In the genomic region with DNA sequence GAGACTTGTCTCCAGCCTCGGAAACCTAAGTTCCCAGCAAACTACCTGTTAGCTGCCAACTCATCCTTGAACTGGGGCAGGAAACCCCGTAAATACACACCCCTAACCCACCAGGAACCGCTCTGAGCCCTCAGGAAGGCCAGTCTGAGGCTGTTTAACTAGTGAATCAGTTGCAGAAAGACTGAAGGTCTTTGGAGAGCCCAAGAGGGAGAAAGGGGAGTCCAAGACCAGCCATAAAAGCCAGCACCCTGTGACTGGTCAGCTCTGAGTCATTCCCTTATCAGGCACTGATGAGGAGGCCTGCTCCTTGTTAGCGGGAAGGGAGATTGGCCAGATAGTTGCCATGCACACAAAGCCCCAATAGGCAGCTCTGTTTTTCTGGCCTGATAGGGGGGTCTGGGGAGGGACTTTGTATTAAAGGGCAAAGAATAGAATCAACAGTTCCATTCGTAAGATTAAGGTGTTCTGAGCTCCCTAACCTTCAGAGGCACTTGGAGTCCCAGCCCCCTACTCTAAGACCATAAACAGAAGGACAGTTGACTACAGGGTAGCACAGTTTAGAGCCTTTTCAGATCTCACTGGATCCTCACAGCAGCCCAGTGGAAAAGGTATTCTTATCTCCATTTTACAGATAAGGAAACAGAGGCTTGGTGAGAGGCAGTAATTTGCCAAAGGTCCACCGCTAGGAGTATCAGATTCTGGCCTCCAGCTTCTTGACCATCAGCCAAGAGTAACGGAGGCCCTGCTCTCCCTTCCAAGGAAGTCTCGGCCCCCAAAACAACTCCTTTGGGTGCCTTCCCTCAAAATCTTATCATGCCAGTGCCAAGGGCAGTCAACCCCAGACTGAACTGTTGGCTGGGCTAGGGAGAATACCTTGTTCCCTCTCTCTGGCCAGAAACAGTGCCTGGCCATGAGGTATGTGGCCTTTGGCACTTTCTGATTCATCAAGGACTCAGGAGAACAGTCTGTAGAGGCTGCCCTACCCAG, we compare ENCODE assay signal across 8 cellular contexts. TPM values are rescaled to one million over a fixed set of nuclear protein-coding genes. Genes with fewer than 3 reads are reported as not detected.
A peak's percentile ranks its signal among the peaks of the same experiment; 100 is the strongest.
DNase-seq lines count a peak whose midpoint lies in the region; ATAC-seq, FAIRE-seq and TF ChIP-seq lines count a peak whose summit lies in the region.

No MANE protein-coding gene starts in this region.

- H3K4me2 ChIP-seq in mesenchymal stem cell (ENCODE audit: low read length, poor library complexity, severe bottlenecking) = no peak overlapping the region

- no peak overlapping the region for H3K23ac ChIP-seq in mesenchymal stem cell (ENCODE audit: low read length in 2 of 2)

- peak overlapping the region; percentile 28 for H3K9ac ChIP-seq in mesenchymal stem cell (ENCODE audit: low read length)

- in situ Hi-C loops in brain microvascular endothelial cell (cut with HindIII; ENCODE audit: low pct_ligation_motif_present, low sequenced_read_pairs) = no loop called here

- peak overlapping the region in 1 of 2 experiments; percentile 44 for H3K14ac ChIP-seq in mesenchymal stem cell (ENCODE audit: low read length in 2 of 2)

- H3K79me2 ChIP-seq in ACC112 (ENCODE audit: control insufficient read depth, insufficient read depth, low read length, unreplicated experiment) = no peaks in the 10 kb centered on the region

- peak overlapping the region; percentile 85 to 90 for H3K18ac ChIP-seq in mesenchymal stem cell (ENCODE audit: low read depth in 1 of 2, low read length in 2 of 2)

- peaks cover 19% of the 10 kb centered on the region for H3K4me1 ChIP-seq in ACC112 (ENCODE audit: control insufficient read depth, insufficient read depth, low read length, unreplicated experiment)
- peaks cover 32% of the 10 kb centered on the region for H3K4me1 ChIP-seq in mesenchymal stem cell (ENCODE audit: control insufficient read depth, insufficient read depth, low read depth, low read length)

- H3K27ac ChIP-seq in ACC112 (ENCODE audit: low read depth, low read length) (peak overlapping the region; percentile 70), brain microvascular endothelial cell (peak overlapping the region; percentile 47), mesenchymal stem cell (ENCODE audit: low read length, poor library complexity, severe bottlenecking) (peak overlapping the region; percentile 30)

- H3K79me1 ChIP-seq in mesenchymal stem cell (replicated peaks; ENCODE audit: low read length, poor library complexity, severe bottlenecking) = peaks cover 2% of the 10 kb centered on the region

- H2BK120ac ChIP-seq in mesenchymal stem cell (ENCODE audit: low read depth, low read length) = peak overlapping the region; percentile 81

- H3K27me3 ChIP-seq in ACC112 (ENCODE audit: insufficient read depth, low read length) (peaks cover 11% of the 10 kb centered on the region), brain microvascular endothelial cell (replicated peaks) (no peaks in the 10 kb centered on the region), mesenchymal stem cell (ENCODE audit: control insufficient read depth in 1 of 2, insufficient read depth in 1 of 2, low read length in 2 of 2) (peaks cover 0 to 22% of the 10 kb centered on the region in 2 experiments)

- H2BK5ac ChIP-seq in mesenchymal stem cell (ENCODE audit: low read depth, low read length, poor library complexity, severe bottlenecking) = no peak overlapping the region

- H2AFZ ChIP-seq in ACC112 (ENCODE audit: low read length, unreplicated experiment) (peak overlapping the region; percentile 21), mesenchymal stem cell (ENCODE audit: low read depth, low read length) (no peak overlapping the region)

- H2AK5ac ChIP-seq in mesenchymal stem cell (ENCODE audit: low read length, severe bottlenecking) = peak overlapping the region; percentile 76

- H2BK12ac ChIP-seq in mesenchymal stem cell (ENCODE audit: low read length in 2 of 2) = peak overlapping the region; percentile 85 to 93

- DNase-seq in HTR-8/SVneo (ENCODE audit: insufficient read length, low spot score) (peak; percentile 91), brain microvascular endothelial cell (peak; percentile 96), mesenchymal stem cell (peak; percentile 96), NCI-H1694 treated with DMSO at 0.1 percent for 48 hours (lab: John Stamatoyannopoulos, UW) (no peak), medulla oblongata (ENCODE audit: extremely low spot score) (no peak)

- no peaks in the 10 kb centered on the region for H3K9me3 ChIP-seq in mesenchymal stem cell (ENCODE audit: control insufficient read depth, low read length)

- peak; percentile 66 for FAIRE-seq in HTR-8/SVneo (lab: Jason Lieb, UNC)

- peak overlapping the region; percentile 15 for H2BK15ac ChIP-seq in mesenchymal stem cell (ENCODE audit: low read depth, poor library complexity, severe bottlenecking)

- peak overlapping the region; percentile 66 to 70 for H3K4ac ChIP-seq in mesenchymal stem cell (ENCODE audit: low read depth in 1 of 2, low read length in 2 of 2)

- peak overlapping the region; percentile 83 for H4K91ac ChIP-seq in mesenchymal stem cell (ENCODE audit: low read length)

- no peaks in the 10 kb centered on the region for H3K36me3 ChIP-seq in ACC112 (ENCODE audit: insufficient read depth, low read length)
- H3K36me3 ChIP-seq in brain microvascular endothelial cell (replicated peaks) = no peaks in the 10 kb centered on the region
- no peaks in the 10 kb centered on the region for H3K36me3 ChIP-seq in mesenchymal stem cell (ENCODE audit: control insufficient read depth in 1 of 2, insufficient read depth in 2 of 2, low read depth in 1 of 2, low read length in 2 of 2)

- no peak for ATAC-seq in HG02884 (IDR thresholded peaks at IDR 0.05; ENCODE audit: unreplicated experiment)
- ATAC-seq in GM21423 (IDR thresholded peaks at IDR 0.05; ENCODE audit: unreplicated experiment) = no peak

- WGBS in mesenchymal stem cell = 38% methylated on average over 7 of the region's 8 CpGs

- peak overlapping the region; percentile 30; the same call in 1 of the 2 replicates for H3K4me3 ChIP-seq in ACC112 (ENCODE audit: low read depth, low read length)
- no peak overlapping the region for H3K4me3 ChIP-seq in brain microvascular endothelial cell (ENCODE audit: low read depth, low read length)
- H3K4me3 ChIP-seq in mesenchymal stem cell (ENCODE audit: insufficient read depth in 1 of 2, low read depth in 1 of 2, low read length in 2 of 2) = peak overlapping the region in 1 of 2 experiments; percentile 31

- peak overlapping the region; percentile 92 for H4K8ac ChIP-seq in mesenchymal stem cell (ENCODE audit: low read length)

- TF ChIP-seq CTCF in brain microvascular endothelial cell (IDR thresholded peaks at IDR 0.05; ENCODE audit: low read depth, low read length, missing control alignments) = no peak

RNA-seq across cellular contexts. Expression of a gene that starts 2.2 kb away (rescaled TPM):
- 92.7 TPM for polyA plus RNA-seq in mesenchymal stem cell (2013, experiment 1 of 2)
- polyA plus RNA-seq in mesenchymal stem cell (2013, experiment 2 of 2) = 91.5 TPM

RNA-seq across cellular contexts. Expression of a gene that starts 11.7 kb away (rescaled TPM):
- polyA plus RNA-seq in mesenchymal stem cell (2013, experiment 1 of 2) = 0.46 TPM
- 0.52 TPM for polyA plus RNA-seq in mesenchymal stem cell (2013, experiment 2 of 2)

RNA-seq across cellular contexts. Expression of a gene that starts 24.9 kb away (rescaled TPM):
- not detected for polyA plus RNA-seq in mesenchymal stem cell (2013, experiment 1 of 2)
- not detected for polyA plus RNA-seq in mesenchymal stem cell (2013, experiment 2 of 2)

RNA-seq across cellular contexts. Expression of a gene that starts 40.6 kb away (rescaled TPM):
- 0.11 TPM for polyA plus RNA-seq in mesenchymal stem cell (2013, experiment 1 of 2)
- 0.11 TPM for polyA plus RNA-seq in mesenchymal stem cell (2013, experiment 2 of 2)

RNA-seq across cellular contexts. Expression of a gene that starts 41.5 kb away (rescaled TPM):
- polyA plus RNA-seq in mesenchymal stem cell (2013, experiment 1 of 2) = not detected
- polyA plus RNA-seq in mesenchymal stem cell (2013, experiment 2 of 2) = not detected

Comparison
In these comparisons a context has a peak if more than half of its experiments do, and no peak if none do; other contexts are left out.
1. DNase-seq: peak in HTR-8/SVneo (single experiment), brain microvascular endothelial cell (single experiment) and mesenchymal stem cell (single experiment); none in NCI-H1694 treated with DMSO at 0.1 percent for 48 hours (single experiment) and medulla oblongata (single experiment).
2. Peak in every context shown above with its lines, with median percentiles within 50 percentile points of each other: H3K27ac ChIP-seq.